7 cellular contexts compared by ENCODE assay signal in genomic region chrX:65534450-65535292, GRCh38. TPM values are rescaled to one million over a fixed set of nuclear protein-coding genes. Genes with fewer than 3 reads are reported as not detected.
DNase-seq lines count a peak whose midpoint lies in the region; ATAC-seq, FAIRE-seq and TF ChIP-seq lines count a peak whose summit lies in the region.

TSS of gene LAS1L (minus strand) at chrX:65534787. CDS start at chrX:65534715, 72 bp downstream.

- peak; percentile 76 for DNase-seq in GM18507 (ENCODE audit: extremely low spot score, insufficient read length, low read depth)
- DNase-seq in NCI-H2029 treated with DMSO at 0.1 percent for 48 hours (lab: John Stamatoyannopoulos, UW): peak; percentile 63
- peak; percentile 78 for DNase-seq in T-helper 9 cell
- DNase-seq in astrocyte of the cerebellum (ENCODE audit: low read depth): peak; percentile 84
- peak; percentile 93 for DNase-seq in hepatocyte (ENCODE audit: low spot score)
- DNase-seq in retina: peak; percentile 94

- no peaks in the 10 kb centered on the region for H3K4me1 ChIP-seq in hepatocyte (ENCODE audit: insufficient read depth)

- ATAC-seq in HG02981 (IDR thresholded peaks at IDR 0.05; ENCODE audit: unreplicated experiment): peak; percentile 100

- FAIRE-seq in GM18507 (lab: Jason Lieb, UNC): peak; percentile 100

- H3K9me3 ChIP-seq in hepatocyte (ENCODE audit: low read depth): no peaks in the 10 kb centered on the region

- in situ Hi-C loops in astrocyte of the cerebellum (cut with HindIII; ENCODE audit: low sequenced_read_pairs): no loop called here

- H3K36me3 ChIP-seq in hepatocyte (replicated peaks; ENCODE audit: insufficient read depth, low read depth): no peaks in the 10 kb centered on the region

- H3K4me2 ChIP-seq in hepatocyte: peak within 1 kb of the TSS; percentile 80

- peak within 1 kb of the TSS; percentile 73 for H2AFZ ChIP-seq in hepatocyte

- TF ChIP-seq CTCF in astrocyte of the cerebellum (IDR thresholded peaks at IDR 0.05; ENCODE audit: low read depth, low read length, missing control alignments) (no peak), hepatocyte (IDR thresholded peaks at IDR 0.05; ENCODE audit: poor library complexity) (no peak)

- H4K20me1 ChIP-seq in hepatocyte (ENCODE audit: insufficient read depth, poor library complexity, severe bottlenecking): no peaks in the 10 kb centered on the region

- H3K27ac ChIP-seq in hepatocyte: peak within 1 kb of the TSS; percentile 79

- WGBS in hepatocyte (ENCODE audit: low lambda C conversion rate, missing lambda C conversion rate): 50% methylated on average over 49 of the region's 50 CpGs

- peaks cover 15% of the 10 kb centered on the region for H3K79me2 ChIP-seq in hepatocyte

- H3K4me3 ChIP-seq in astrocyte of the cerebellum (ENCODE audit: low read depth, low read length) (peak within 1 kb of the TSS; percentile 68), hepatocyte (peak within 1 kb of the TSS; percentile 15)

- H3K9me2 ChIP-seq in hepatocyte (replicated peaks; ENCODE audit: insufficient read depth): no peaks in the 10 kb centered on the region

- H3K27me3 ChIP-seq in hepatocyte: no peaks in the 10 kb centered on the region

RNA-seq across cellular contexts. Expression of gene LAS1L, which starts in this region (rescaled TPM):
- total RNA-seq in hepatocyte: 13.2 and 14.1 TPM in 2 replicates
- 22.3 and 26.0 TPM in 2 replicates for polyA plus RNA-seq in hepatocyte

Comparison
In these comparisons a context has a peak if more than half of its experiments do, and no peak if none do; other contexts are left out.
1. Peak in every context shown above with its lines: DNase-seq, ATAC-seq, H3K4me3 ChIP-seq and H3K27ac ChIP-seq.